In genomic region chr2:202634556-202635440, GRCh38 we compare ENCODE assay signal across 8 cellular contexts. TPM values are rescaled to one million over a fixed set of nuclear protein-coding genes. Genes with fewer than 3 reads are reported as not detected.
DNase-seq lines count a peak whose midpoint lies in the region; ATAC-seq and TF ChIP-seq lines count a peak whose summit lies in the region.

Gene FAM117B (plus strand): TSS chr2:202634969. CDS start chr2:202635188, 219 bp downstream.

- H3K4me1 ChIP-seq in HUES48 (ENCODE audit: control insufficient read depth, insufficient read depth, low read length) (peaks cover 4% of the 10 kb centered on the region; the same call in 1 of the 2 replicates), NT2/D1 (ENCODE audit: insufficient read depth, insufficient read length) (no peaks in the 10 kb centered on the region), endocrine pancreas (ENCODE audit: control insufficient read depth, insufficient read depth, low read length) (no peaks in the 10 kb centered on the region), mesendoderm (ENCODE audit: control insufficient read depth, low read depth, low read length) (peaks cover 2% of the 10 kb centered on the region)

- BruUV-seq in Calu3 (replicated peaks; lab: Mats Ljungman, UMichigan), result no TSS peak

- H3K27ac ChIP-seq in HUES48 (ENCODE audit: low read depth, low read length) (peak within 1 kb of the TSS; percentile 98), mesendoderm (ENCODE audit: low read depth, low read length) (peak within 1 kb of the TSS; percentile 96)

- no peak within 1 kb of the TSS for H2BK15ac ChIP-seq in mesendoderm (replicated peaks; ENCODE audit: low read depth)

- H3K9me3 ChIP-seq in HUES48 (ENCODE audit: control insufficient read depth, insufficient read depth, low read length) (no peaks in the 10 kb centered on the region), NT2/D1 (ENCODE audit: insufficient read depth, low read length) (no peaks in the 10 kb centered on the region), endocrine pancreas (ENCODE audit: control insufficient read depth, low read length) (no peaks in the 10 kb centered on the region)

- H3K36me3 ChIP-seq in HUES48 (ENCODE audit: control insufficient read depth, insufficient read depth, low read length) (no peaks in the 10 kb centered on the region), NT2/D1 (ENCODE audit: insufficient read depth, insufficient read length, low read length) (no peaks in the 10 kb centered on the region), endocrine pancreas (ENCODE audit: control insufficient read depth, insufficient read depth, low read length) (no peaks in the 10 kb centered on the region), mesendoderm (ENCODE audit: control insufficient read depth, insufficient read depth, low read length) (no peaks in the 10 kb centered on the region)

- DNase-seq in Calu3, result peak; percentile 98
- DNase-seq in NT2/D1 (ENCODE audit: low read depth, low spot score), result peak; percentile 95
- DNase-seq in activated CD8-positive, alpha-beta memory T cell treated with anti-CD3 and anti-CD28 coated beads, Interleukin-2, amount 50 U/mL, for 1 hour (ENCODE audit: extremely low read depth), result peak; percentile 96
- peak; percentile 99 for DNase-seq in mesendoderm
- DNase-seq in stimulated activated CD8-positive, alpha-beta memory T cell treated with anti-CD3 and anti-CD28 coated beads, Interleukin-12 subunit alpha, Interleukin-12 subunit beta, amount 100 ng/mL, for 4 hours (ENCODE audit: low read depth), result peak; percentile 97

- CTCF ChIA-PET in Calu3 (lab: Charles Lee), result interaction anchor here (0.5 to 1.7 kb wide), 3 partner anchors 46 to 253 kb away, joined by 3 to 9 read pairs (median 5); no protein-coding TSS in a partner anchor

- H3K4me3 ChIP-seq in HUES48 (ENCODE audit: low read depth, low read length), result peak within 1 kb of the TSS; percentile 99
- H3K4me3 ChIP-seq in NT2/D1 (ENCODE audit: insufficient read length, low read depth), result peak within 1 kb of the TSS; percentile 85
- peak within 1 kb of the TSS; percentile 79 for H3K4me3 ChIP-seq in endocrine pancreas (ENCODE audit: control insufficient read depth, insufficient read depth, low read length)
- peak within 1 kb of the TSS; percentile 85 for H3K4me3 ChIP-seq in mesendoderm (ENCODE audit: low read length)

- H3K79me1 ChIP-seq in mesendoderm (ENCODE audit: low read length), result peaks cover 4% of the 10 kb centered on the region

- peak within 1 kb of the TSS; percentile 56 for H3K4ac ChIP-seq in mesendoderm (ENCODE audit: low read depth, low read length)

- H2BK5ac ChIP-seq in mesendoderm (ENCODE audit: low read length), result no peak within 1 kb of the TSS

- H3K9me3 Mint-ChIP-seq in Calu3 (ENCODE audit: low read depth, unreplicated experiment), result no peaks in the 10 kb centered on the region

- H4K8ac ChIP-seq in mesendoderm (ENCODE audit: low read depth, low read length), result peak within 1 kb of the TSS; percentile 97

- intact Hi-C loops in Calu3 (cut with micrococcal nuclease; ENCODE audit: unreplicated experiment), result loop anchor here (10.0 kb wide), 1 partner anchor 380 kb away; the partner anchor contains the start of gene NBEAL1

- H2BK120ac ChIP-seq in mesendoderm (ENCODE audit: low read depth, low read length), result no peak within 1 kb of the TSS

- ATAC-seq in GM21423 (IDR thresholded peaks at IDR 0.05; ENCODE audit: unreplicated experiment), result peak; percentile 90

- H3K18ac ChIP-seq in mesendoderm (ENCODE audit: low read length), result peak within 1 kb of the TSS; percentile 69

- peak within 1 kb of the TSS; percentile 90 for H3K56ac ChIP-seq in mesendoderm (ENCODE audit: low read length)

- peak within 1 kb of the TSS; percentile 56 for H3K4me2 ChIP-seq in mesendoderm (ENCODE audit: low read length)

- no peak for TF ChIP-seq CTCF in Calu3 (IDR thresholded peaks at IDR 0.05; ENCODE audit: unreplicated experiment)

- no peak within 1 kb of the TSS for H4K5ac ChIP-seq in mesendoderm (ENCODE audit: low read length)

- H3K4me3 Mint-ChIP-seq in Calu3 (ENCODE audit: low read depth, unreplicated experiment), result peak within 1 kb of the TSS; percentile 92

- H3K27ac Mint-ChIP-seq in Calu3 (ENCODE audit: unreplicated experiment), result peak within 1 kb of the TSS; percentile 84

- H3K4me1 Mint-ChIP-seq in Calu3 (ENCODE audit: low read depth, unreplicated experiment), result peaks cover 17% of the 10 kb centered on the region

- no peak within 1 kb of the TSS for H2AK5ac ChIP-seq in mesendoderm (ENCODE audit: low read length)

- H3K79me2 ChIP-seq in mesendoderm (ENCODE audit: control insufficient read depth, insufficient read depth, low read length), result peaks cover 24% of the 10 kb centered on the region

- no peaks in the 10 kb centered on the region for H3K27me3 Mint-ChIP-seq in Calu3 (ENCODE audit: unreplicated experiment)

- no CpG with 5 or more reads among the region's 83 CpGs for WGBS in mesendoderm (ENCODE audit: extremely low coverage, insufficient coverage, low lambda C conversion rate)

- H3K27me3 ChIP-seq in HUES48 (ENCODE audit: control insufficient read depth, insufficient read depth, low read length), result no peaks in the 10 kb centered on the region
- H3K27me3 ChIP-seq in NT2/D1 (ENCODE audit: insufficient read depth, insufficient read length), result no peaks in the 10 kb centered on the region
- no peaks in the 10 kb centered on the region for H3K27me3 ChIP-seq in endocrine pancreas (ENCODE audit: control insufficient read depth, insufficient read depth, low read length)
- H3K27me3 ChIP-seq in mesendoderm (ENCODE audit: insufficient read depth, low read length, poor library complexity), result no peaks in the 10 kb centered on the region

- H3K9ac ChIP-seq in HUES48 (ENCODE audit: low read depth, low read length) (peak within 1 kb of the TSS; percentile 94), NT2/D1 (ENCODE audit: insufficient read length, low read depth) (peak within 1 kb of the TSS; percentile 89), endocrine pancreas (ENCODE audit: control insufficient read depth, insufficient read depth, low read length) (peak within 1 kb of the TSS; percentile 54), mesendoderm (ENCODE audit: low read length) (peak within 1 kb of the TSS; percentile 88)

- peak within 1 kb of the TSS; percentile 48 for H3K23ac ChIP-seq in mesendoderm (ENCODE audit: low read length)

- H3K36me3 Mint-ChIP-seq in Calu3 (ENCODE audit: insufficient read depth, unreplicated experiment), result peaks cover 29% of the 10 kb centered on the region

RNA-seq across cellular contexts. Expression of gene FAM117B, which starts in this region (rescaled TPM):
- total RNA-seq in Calu3 (2022), result 6.7 and 7.5 TPM in 2 replicates
- polyA plus RNA-seq in mesendoderm (2013, experiment 1 of 2), result 10.2 TPM
- polyA plus RNA-seq in mesendoderm (2013, experiment 2 of 2), result 10.4 TPM

Comparison
In these comparisons a context has a peak if more than half of its experiments do, and no peak if none do; other contexts are left out.
1. Peak in every context shown above with its lines: DNase-seq, ATAC-seq, H3K4me3 ChIP-seq and H3K27ac ChIP-seq.